13 cellular contexts compared by ENCODE assay signal in genomic region chr1:87592156-87592555, GRCh38.
DNase-seq lines count a peak whose midpoint lies in the region; ATAC-seq and TF ChIP-seq lines count a peak whose summit lies in the region.
"Had no signal": no experiment of that assay in that cellular context is flagged by ENCODE, and none has a peak within 500 bp of the region (broad histone marks: within the 10 kb centered on the region; RNA-seq: fewer than 3 reads in every experiment).

No MANE protein-coding gene starts in this region.

- no peaks in the 10 kb centered on the region for H4K20me1 ChIP-seq in smooth muscle cell (ENCODE audit: low read depth)

- ATAC-seq in GM18909 (IDR thresholded peaks at IDR 0.05; ENCODE audit: poor library complexity, unreplicated experiment) (peak; percentile 87), GM21619 (IDR thresholded peaks at IDR 0.05; ENCODE audit: unreplicated experiment) (peak; percentile 89), HG03095 (IDR thresholded peaks at IDR 0.05; ENCODE audit: unreplicated experiment) (peak; percentile 94), memory B cell (ENCODE audit: low read depth) (peak; percentile 71), lower lobe of right lung (no peak)
- ATAC-seq: naive thymus-derived CD8-positive, alpha-beta T cell; T-helper 17 cell had no signal

- H2AFZ ChIP-seq in smooth muscle cell (ENCODE audit: low read depth), result no peak overlapping the region

- 97% methylated on average over 2 of the region's 2 CpGs for WGBS in smooth muscle cell (ENCODE audit: low lambda C conversion rate)

- H3K4me1 ChIP-seq in lower lobe of right lung, result peaks cover 7% of the 10 kb centered on the region
- H3K4me1 ChIP-seq in smooth muscle cell (ENCODE audit: low read depth), result no peaks in the 10 kb centered on the region
- H3K4me1 ChIP-seq in SJCRH30, result no peaks in the 10 kb centered on the region

- no peak overlapping the region for H3K9ac ChIP-seq in smooth muscle cell (ENCODE audit: low read depth)

- H3K4me2 ChIP-seq in smooth muscle cell, result no peak overlapping the region

- H3K27me3 Mint-ChIP-seq in memory B cell, result no peaks in the 10 kb centered on the region
- no peaks in the 10 kb centered on the region for H3K27me3 Mint-ChIP-seq in T-helper 2 cell treated with Interferon-gamma antibody and Interleukin-4, amounts not matched to agents 5 μg/mL and 100 μg/mL, for 36 hours (ENCODE audit: low read depth)

- H3K27me3 ChIP-seq in lower lobe of right lung (ENCODE audit: low read depth) (no peaks in the 10 kb centered on the region), smooth muscle cell (ENCODE audit: low read depth) (no peaks in the 10 kb centered on the region), SJCRH30 (no peaks in the 10 kb centered on the region)

- H3K36me3 Mint-ChIP-seq in memory B cell, result no peaks in the 10 kb centered on the region
- no peaks in the 10 kb centered on the region for H3K36me3 Mint-ChIP-seq in T-helper 2 cell treated with Interferon-gamma antibody and Interleukin-4, amounts not matched to agents 5 μg/mL and 100 μg/mL, for 36 hours (ENCODE audit: low read depth)
- H3K36me3 Mint-ChIP-seq: activated naive CD8-positive, alpha-beta T cell treated with anti-CD3 and anti-CD28 coated beads, Interleukin-2, amount 10 ng/mL, durations not matched to agents 7 days and 5 days had no signal

- H3K9me3 ChIP-seq in lower lobe of right lung (no peaks in the 10 kb centered on the region), smooth muscle cell (replicated peaks; ENCODE audit: low read depth) (no peaks in the 10 kb centered on the region), SJCRH30 (replicated peaks) (no peaks in the 10 kb centered on the region)

- H3K4me1 Mint-ChIP-seq in memory B cell, result peaks cover 27% of the 10 kb centered on the region
- H3K4me1 Mint-ChIP-seq in T-helper 2 cell treated with Interferon-gamma antibody and Interleukin-4, amounts not matched to agents 5 μg/mL and 100 μg/mL, for 36 hours (ENCODE audit: low read depth), result no peaks in the 10 kb centered on the region
- H3K4me1 Mint-ChIP-seq: activated naive CD8-positive, alpha-beta T cell treated with anti-CD3 and anti-CD28 coated beads, Interleukin-2, amount 10 ng/mL, durations not matched to agents 7 days and 5 days; T-helper 17 cell had no signal

- H3K79me2 ChIP-seq in smooth muscle cell (ENCODE audit: low read depth), result no peaks in the 10 kb centered on the region

- no peak overlapping the region for H3K27ac Mint-ChIP-seq in memory B cell
- no peak overlapping the region for H3K27ac Mint-ChIP-seq in T-helper 2 cell treated with Interferon-gamma antibody and Interleukin-4, amounts not matched to agents 5 μg/mL and 100 μg/mL, for 36 hours
- H3K27ac Mint-ChIP-seq: activated naive CD8-positive, alpha-beta T cell treated with anti-CD3 and anti-CD28 coated beads, Interleukin-2, amount 10 ng/mL, durations not matched to agents 7 days and 5 days; naive thymus-derived CD8-positive, alpha-beta T cell; T-helper 17 cell had no signal

- H3F3A ChIP-seq in smooth muscle cell (ENCODE audit: low read depth), result peaks cover 3% of the 10 kb centered on the region

- TF ChIP-seq CTCF in lower lobe of right lung (IDR thresholded peaks at IDR 0.05) (no peak), smooth muscle cell (IDR thresholded peaks at IDR 0.05; ENCODE audit: borderline replicate concordance, insufficient read depth, poor library complexity, severe bottlenecking) (no peak)

- H3K4me3 ChIP-seq in lower lobe of right lung, result no peak overlapping the region
- no peak overlapping the region for H3K4me3 ChIP-seq in smooth muscle cell
- no peak overlapping the region for H3K4me3 ChIP-seq in SJCRH30

- H3K27ac ChIP-seq in lower lobe of right lung (no peak overlapping the region), smooth muscle cell (ENCODE audit: low read depth) (no peak overlapping the region), SJCRH30 (no peak overlapping the region)

- no peaks in the 10 kb centered on the region for H3K36me3 ChIP-seq in lower lobe of right lung
- no peaks in the 10 kb centered on the region for H3K36me3 ChIP-seq in smooth muscle cell (ENCODE audit: low read depth)
- H3K36me3 ChIP-seq in SJCRH30, result no peaks in the 10 kb centered on the region

- H3K9me3 Mint-ChIP-seq in memory B cell, result peaks cover 1% of the 10 kb centered on the region
- H3K9me3 Mint-ChIP-seq in T-helper 2 cell treated with Interferon-gamma antibody and Interleukin-4, amounts not matched to agents 5 μg/mL and 100 μg/mL, for 36 hours, result no peaks in the 10 kb centered on the region
- H3K9me3 Mint-ChIP-seq: activated naive CD8-positive, alpha-beta T cell treated with anti-CD3 and anti-CD28 coated beads, Interleukin-2, amount 10 ng/mL, durations not matched to agents 7 days and 5 days; naive thymus-derived CD8-positive, alpha-beta T cell had no signal

- peak overlapping the region; percentile 35 for H3K4me3 Mint-ChIP-seq in memory B cell
- no peak overlapping the region for H3K4me3 Mint-ChIP-seq in T-helper 2 cell treated with Interferon-gamma antibody and Interleukin-4, amounts not matched to agents 5 μg/mL and 100 μg/mL, for 36 hours
- H3K4me3 Mint-ChIP-seq: activated naive CD8-positive, alpha-beta T cell treated with anti-CD3 and anti-CD28 coated beads, Interleukin-2, amount 10 ng/mL, durations not matched to agents 7 days and 5 days; naive thymus-derived CD8-positive, alpha-beta T cell; T-helper 17 cell had no signal

- DNase-seq in memory B cell (ENCODE audit: low spot score in 2 of 2), result no peak
- no peak for DNase-seq in lower lobe of right lung
- no peak for DNase-seq in T-helper 2 cell treated with Interferon-gamma antibody and Interleukin-4, amounts not matched to agents 5 μg/mL and 100 μg/mL, for 36 hours (ENCODE audit: low spot score)
- no peak for DNase-seq in smooth muscle cell (lab: John Stamatoyannopoulos, UW; ENCODE audit: unreplicated experiment)
- no peak for DNase-seq in SJCRH30
- DNase-seq: activated naive CD8-positive, alpha-beta T cell treated with anti-CD3 and anti-CD28 coated beads, Interleukin-2, amount 10 ng/mL, durations not matched to agents 7 days and 5 days; naive thymus-derived CD8-positive, alpha-beta T cell; NCI-H2107; stimulated activated CD4-positive, alpha-beta T cell treated with anti-CD3 and anti-CD28 coated beads, Interleukin-12 subunit alpha, Interleukin-12 subunit beta, amount 100 ng/mL, for 4 hours; T-helper 17 cell had no signal

- intact Hi-C loops in lower lobe of right lung (cut with DNase I), result no loop called here

Comparison
In these comparisons a context has a peak if more than half of its experiments do, and no peak if none do; other contexts are left out.
1. ATAC-seq: peak in GM18909 (single experiment), GM21619 (single experiment), HG03095 (single experiment) and memory B cell (single experiment); none in lower lobe of right lung (0 of 2).